In genomic region chr9:131201856-131202255, GRCh38 we compare ENCODE assay signal across 33 cellular contexts.
"Had no signal": no experiment of that assay in that cellular context is flagged by ENCODE, and none has a peak within 500 bp of the region (broad histone marks: within the 10 kb centered on the region; RNA-seq: fewer than 3 reads in every experiment).

No MANE protein-coding gene starts in this region.

- H3K4me3 Mint-ChIP-seq: naive thymus-derived CD8-positive, alpha-beta T cell; natural killer cell treated with Interleukin-12 subunit alpha and Interleukin-12 subunit beta and Interleukin-15 and Interleukin-18, amount 100 ng/mL, for 72 hours; nephron progenitor cell; neural crest cell; stimulated activated memory B cell treated with anti-CD40 and anti-IgM and Interleukin-4, amounts not matched to agents 10 μg/mL and 1 μg/mL and 100 μg/mL, for 72 hours; stimulated activated naive CD8-positive, alpha-beta T cell treated with anti-CD3 and anti-CD28 coated beads, Interleukin-15, amount 100 ng/mL, for 72 hours; type B pancreatic cell had no signal

- H3K27ac ChIP-seq: neutrophil, ovary, parathyroid adenoma, psoas muscle, skin epidermis, spleen, suprapubic skin, testis, tibial artery, transverse colon, upper lobe of right lung, uterus had no signal

- H3K4me3 ChIP-seq: ovary, psoas muscle, skin epidermis, smooth muscle cell, spleen, suprapubic skin, testis, tibial artery, transverse colon, upper lobe of right lung, uterus had no signal

- H3K9me3 ChIP-seq: neutrophil, ovary, psoas muscle, spleen, suprapubic skin, testis, tibial artery, transverse colon, upper lobe of right lung, uterus had no signal

- H2AFZ ChIP-seq: parathyroid adenoma had no signal

- H3K9ac ChIP-seq: parathyroid adenoma had no signal

- H3K4me2 ChIP-seq: smooth muscle cell had no signal

- H3K9me3 Mint-ChIP-seq: naive thymus-derived CD8-positive, alpha-beta T cell; natural killer cell treated with Interleukin-12 subunit alpha and Interleukin-12 subunit beta and Interleukin-15 and Interleukin-18, amount 100 ng/mL, for 72 hours; nephron progenitor cell; neural crest cell; stimulated activated memory B cell treated with anti-CD40 and anti-IgM and Interleukin-4, amounts not matched to agents 10 μg/mL and 1 μg/mL and 100 μg/mL, for 72 hours; stimulated activated naive CD8-positive, alpha-beta T cell treated with anti-CD3 and anti-CD28 coated beads, Interleukin-15, amount 100 ng/mL, for 72 hours; type B pancreatic cell had no signal

- H3K36me3 ChIP-seq: ovary, uterus had no signal

- H3K27me3 Mint-ChIP-seq: naive thymus-derived CD8-positive, alpha-beta T cell; natural killer cell treated with Interleukin-12 subunit alpha and Interleukin-12 subunit beta and Interleukin-15 and Interleukin-18, amount 100 ng/mL, for 72 hours; progenitor cell of endocrine pancreas; stimulated activated memory B cell treated with anti-CD40 and anti-IgM and Interleukin-4, amounts not matched to agents 10 μg/mL and 1 μg/mL and 100 μg/mL, for 72 hours; stimulated activated naive CD8-positive, alpha-beta T cell treated with anti-CD3 and anti-CD28 coated beads, Interleukin-15, amount 100 ng/mL, for 72 hours; type B pancreatic cell had no signal

- H3K27ac Mint-ChIP-seq: natural killer cell treated with Interleukin-12 subunit alpha and Interleukin-12 subunit beta and Interleukin-15 and Interleukin-18, amount 100 ng/mL, for 72 hours; nephron progenitor cell; progenitor cell of endocrine pancreas; stimulated activated memory B cell treated with anti-CD40 and anti-IgM and Interleukin-4, amounts not matched to agents 10 μg/mL and 1 μg/mL and 100 μg/mL, for 72 hours; type B pancreatic cell had no signal

- H3K4me1 ChIP-seq: parathyroid adenoma, psoas muscle, suprapubic skin, testis, tibial artery, transverse colon, upper lobe of right lung, uterus had no signal

- ATAC-seq: naive thymus-derived CD8-positive, alpha-beta T cell; natural killer cell treated with Interleukin-12 subunit alpha and Interleukin-12 subunit beta and Interleukin-15 and Interleukin-18, amount 100 ng/mL, for 72 hours; psoas muscle; right cardiac atrium; sciatic nerve; stimulated activated memory B cell treated with anti-CD40 and anti-IgM and Interleukin-4, amounts not matched to agents 10 μg/mL and 1 μg/mL and 100 μg/mL, for 72 hours; stimulated activated naive CD8-positive, alpha-beta T cell treated with anti-CD3 and anti-CD28 coated beads, Interleukin-15, amount 100 ng/mL, for 72 hours; stimulated activated naive CD8-positive, alpha-beta T cell treated with anti-CD3 and anti-CD28 coated beads, Interleukin-15, Interleukin-2, amounts not matched to agents 100 U/mL and 50 U/mL, for 24 hours; upper lobe of right lung had no signal

- H3K79me2 ChIP-seq: parathyroid adenoma had no signal

- H3K4me1 Mint-ChIP-seq: nephron progenitor cell, neural crest cell had no signal

- DNase-seq: naive thymus-derived CD8-positive, alpha-beta T cell; nephron progenitor cell; nucleus accumbens; ovary; posterior cingulate gyrus; psoas muscle; right cardiac atrium; spleen; stimulated activated CD4-positive, alpha-beta T cell treated with anti-CD3 and anti-CD28 coated beads, Interleukin-12 subunit alpha, Interleukin-12 subunit beta, amount 100 ng/mL, for 4 hours; stimulated activated CD4-positive, alpha-beta T cell treated with anti-CD3 and anti-CD28 coated beads, Interleukin-1b, Interleukin-23, amount 100 ng/mL, for 48 hours; stimulated activated CD4-positive, alpha-beta T cell treated with anti-CD3 and anti-CD28 coated beads, Interleukin-4, amount 100 ng/mL, for 1 hour; stimulated activated CD4-positive, alpha-beta T cell treated with anti-CD3 and anti-CD28 coated beads, Interleukin-4, amount 100 ng/mL, for 4 hours; stimulated activated CD8-positive, alpha-beta memory T cell treated with anti-CD3 and anti-CD28 coated beads, Interleukin-4, amount 100 ng/mL, for 48 hours; stimulated activated naive CD4-positive, alpha-beta T cell; stimulated activated naive CD8-positive, alpha-beta T cell treated with anti-CD3 and anti-CD28 coated beads, Interleukin-15, amount 100 ng/mL, for 72 hours; stimulated activated naive CD8-positive, alpha-beta T cell treated with anti-CD3 and anti-CD28 coated beads, Interleukin-15, Interleukin-2, amounts not matched to agents 100 U/mL and 50 U/mL, for 24 hours; substantia nigra; testis; tibial artery; transverse colon; upper lobe of right lung; uterus had no signal

- H3K27me3 ChIP-seq: neutrophil, ovary, spleen, suprapubic skin, testis, tibial artery, transverse colon, upper lobe of right lung, uterus had no signal
